ENCODE assay signal across 8 cellular contexts in the genomic region with DNA sequence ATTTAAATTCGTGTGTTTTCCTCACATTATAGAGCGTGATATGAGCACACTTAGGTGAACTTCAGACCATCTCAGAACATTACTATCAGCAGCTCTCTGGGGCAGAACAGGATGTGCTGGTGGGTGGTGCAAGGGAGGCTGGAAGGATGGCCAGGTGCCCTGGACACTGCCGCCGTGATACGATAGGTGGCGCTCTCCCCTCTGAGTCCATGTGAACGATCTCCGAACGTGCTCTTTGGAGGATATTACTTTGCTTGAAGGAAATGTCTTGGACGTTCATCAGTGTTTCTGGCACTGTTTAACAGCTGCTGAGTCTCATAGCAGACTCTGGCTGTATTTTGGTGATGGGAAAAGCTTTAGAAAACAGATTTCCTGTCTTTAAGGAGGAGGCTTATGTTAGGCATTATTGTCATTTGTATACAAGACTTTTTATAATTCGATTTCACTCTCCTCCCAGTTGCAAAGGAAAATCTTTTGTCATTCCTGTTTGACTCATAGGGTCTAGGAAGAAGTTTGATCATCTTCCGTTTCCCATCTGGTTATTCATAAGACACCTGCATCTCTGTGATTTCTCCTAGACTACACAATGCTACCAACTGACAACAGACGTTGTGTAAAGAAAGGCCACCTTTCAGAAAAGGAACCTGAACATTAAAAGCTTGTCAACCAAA.
DNase-seq lines count a peak whose midpoint lies in the region; ATAC-seq, FAIRE-seq and TF ChIP-seq lines count a peak whose summit lies in the region.

No MANE protein-coding gene starts in this region.

- peak; percentile 25 for DNase-seq in D721Med (ENCODE audit: insufficient read length, low spot score)
- DNase-seq in GM19239 (ENCODE audit: insufficient read length, low spot score) = peak; percentile 34
- no peak for DNase-seq in RWPE2 (ENCODE audit: low spot score)
- DNase-seq in NCI-H69 (lab: John Stamatoyannopoulos, UW) = no peak
- DNase-seq in T1000 (lab: John Stamatoyannopoulos, UW) = no peak

- FAIRE-seq in D721Med (lab: Jason Lieb, UNC) = no peak
- peak; percentile 56 for FAIRE-seq in GM19239 (lab: Jason Lieb, UNC)

- H3K27me3 ChIP-seq in RWPE2 (ENCODE audit: insufficient read depth, poor library complexity, severe bottlenecking) = no peaks in the 10 kb centered on the region
- no peaks in the 10 kb centered on the region for H3K27me3 ChIP-seq in gastroesophageal sphincter
- no peaks in the 10 kb centered on the region for H3K27me3 ChIP-seq in parathyroid adenoma (ENCODE audit: control insufficient read depth, insufficient read depth, low read length)

- no peaks in the 10 kb centered on the region for H3K79me2 ChIP-seq in parathyroid adenoma

- no peaks in the 10 kb centered on the region for H3K36me3 ChIP-seq in RWPE2 (ENCODE audit: low read depth)
- no peaks in the 10 kb centered on the region for H3K36me3 ChIP-seq in gastroesophageal sphincter
- H3K36me3 ChIP-seq in parathyroid adenoma (ENCODE audit: control insufficient read depth, insufficient read depth, low read length) = no peaks in the 10 kb centered on the region

- H3K4me1 ChIP-seq in RWPE2 (ENCODE audit: insufficient read depth, poor library complexity, severe bottlenecking) (no peaks in the 10 kb centered on the region), gastroesophageal sphincter (peaks cover 5 to 35% (median 7%) of the 10 kb centered on the region in 3 donors), parathyroid adenoma (no peaks in the 10 kb centered on the region)

- ATAC-seq in HG03139 (IDR thresholded peaks at IDR 0.05; ENCODE audit: unreplicated experiment) (peak; percentile 91), RWPE2 (ENCODE audit: low read depth) (no peak), gastroesophageal sphincter (peak; percentile 87)

- TF ChIP-seq POLR2A in gastroesophageal sphincter (IDR thresholded peaks at IDR 0.05) = no peak

- H3K4me3 ChIP-seq in RWPE2 (ENCODE audit: severe bottlenecking) (no peak overlapping the region), gastroesophageal sphincter (no peak overlapping the region), parathyroid adenoma (ENCODE audit: low read depth, low read length) (no peak overlapping the region)

- no peak for TF ChIP-seq EP300 in gastroesophageal sphincter (IDR thresholded peaks at IDR 0.05)

- TF ChIP-seq CTCF in D721Med (IDR thresholded peaks at IDR 0.05; ENCODE audit: insufficient read depth, missing control alignments) (peak; percentile 38), RWPE2 (IDR thresholded peaks at IDR 0.05; ENCODE audit: poor library complexity, severe bottlenecking) (peak; percentile 32), gastroesophageal sphincter (IDR thresholded peaks at IDR 0.05) (peak; percentile 45 to 86 (median 64)), parathyroid adenoma (IDR thresholded peaks at IDR 0.05) (peak; percentile 34)

- no peak overlapping the region for H3K4me2 ChIP-seq in parathyroid adenoma (ENCODE audit: low read length)

- H3K27ac ChIP-seq in RWPE2 (ENCODE audit: poor library complexity, severe bottlenecking) (no peak overlapping the region), gastroesophageal sphincter (peak overlapping the region in 1 of 4 donors; percentile 28), parathyroid adenoma (peak overlapping the region; percentile 53)

- no peaks in the 10 kb centered on the region for H3K9me3 ChIP-seq in RWPE2 (ENCODE audit: severe bottlenecking)
- no peaks in the 10 kb centered on the region for H3K9me3 ChIP-seq in gastroesophageal sphincter
- H3K9me3 ChIP-seq in parathyroid adenoma (ENCODE audit: control insufficient read depth, low read length) = no peaks in the 10 kb centered on the region

- H2AFZ ChIP-seq in parathyroid adenoma = no peak overlapping the region

- H3K9ac ChIP-seq in parathyroid adenoma = no peak overlapping the region

- WGBS in gastroesophageal sphincter (ENCODE audit: low coverage in 1 of 2), 2 donors = 19 to 42% methylated on average over 6 to 13 of the region's 13 CpGs

Comparison
In these comparisons a context has a peak if more than half of its experiments do, and no peak if none do; other contexts are left out.
1. DNase-seq: peak in D721Med (single experiment) and GM19239 (single experiment); none in RWPE2 (single experiment), NCI-H69 (single experiment) and T1000 (single experiment).
2. Peak in every context shown above with its lines, with median percentiles within 50 percentile points of each other: CTCF ChIP-seq.